ENCODE assay signal across 1 cellular context in genomic region chr10:22649390-22649841, GRCh38.
TF ChIP-seq lines count a peak whose summit lies in the region.

No MANE protein-coding gene starts in this region.

TF ChIP-seq in GM12878, 131 proteins besides CTCF, POLR2A, EP300 and RAD21 (continued from another document):
- TF ChIP-seq RFX5 (IDR thresholded peaks at IDR 0.05; ENCODE audit: low read depth, low read length) (no peak), NKRF (conservative IDR thresholded peaks at IDR 0.05) (0 out of 2 replicates have a peak, but pooled peaks have one; percentile 19), IKZF1 (conservative IDR thresholded peaks at IDR 0.05) (0 out of 2 replicates have a peak, but pooled peaks have one; percentile 36), NR2F1 (conservative IDR thresholded peaks at IDR 0.05) (0 out of 2 replicates have a peak, but pooled peaks have one; percentile 12), YY1 (IDR thresholded peaks at IDR 0.05; ENCODE audit: low read depth, low read length) (peak; percentile 68; the same call in 1 of the 2 replicates), POLR2AphosphoS2 (IDR thresholded peaks at IDR 0.05; ENCODE audit: low read depth, low read length) (peak; percentile 15; the same call in 1 of the 2 replicates), BHLHE40 (IDR thresholded peaks at IDR 0.05; ENCODE audit: borderline replicate concordance in 1 of 2, low read depth in 2 of 2, low read length in 1 of 2) (peak; percentile 37 to 67; a peak in 2 of 4 replicates), IRF4 (IDR thresholded peaks at IDR 0.05; ENCODE audit: low read depth, low read length) (no peak), NBN (IDR thresholded peaks at IDR 0.05) (peak; percentile 14; the same call in 1 of the 2 replicates), RUNX3 (IDR thresholded peaks at IDR 0.05; ENCODE audit: low read length) (0 out of 2 replicates have a peak, but pooled peaks have one; percentile 23), ATF2 (IDR thresholded peaks at IDR 0.05; ENCODE audit: low read length) (peak; percentile 8; the same call in 1 of the 2 replicates), NR2C1 (IDR thresholded peaks at IDR 0.05) (no peak), FOXK2 (IDR thresholded peaks at IDR 0.05) (no peak)
